Comparison of ENCODE assay signal across 15 cellular contexts in the genomic region with DNA sequence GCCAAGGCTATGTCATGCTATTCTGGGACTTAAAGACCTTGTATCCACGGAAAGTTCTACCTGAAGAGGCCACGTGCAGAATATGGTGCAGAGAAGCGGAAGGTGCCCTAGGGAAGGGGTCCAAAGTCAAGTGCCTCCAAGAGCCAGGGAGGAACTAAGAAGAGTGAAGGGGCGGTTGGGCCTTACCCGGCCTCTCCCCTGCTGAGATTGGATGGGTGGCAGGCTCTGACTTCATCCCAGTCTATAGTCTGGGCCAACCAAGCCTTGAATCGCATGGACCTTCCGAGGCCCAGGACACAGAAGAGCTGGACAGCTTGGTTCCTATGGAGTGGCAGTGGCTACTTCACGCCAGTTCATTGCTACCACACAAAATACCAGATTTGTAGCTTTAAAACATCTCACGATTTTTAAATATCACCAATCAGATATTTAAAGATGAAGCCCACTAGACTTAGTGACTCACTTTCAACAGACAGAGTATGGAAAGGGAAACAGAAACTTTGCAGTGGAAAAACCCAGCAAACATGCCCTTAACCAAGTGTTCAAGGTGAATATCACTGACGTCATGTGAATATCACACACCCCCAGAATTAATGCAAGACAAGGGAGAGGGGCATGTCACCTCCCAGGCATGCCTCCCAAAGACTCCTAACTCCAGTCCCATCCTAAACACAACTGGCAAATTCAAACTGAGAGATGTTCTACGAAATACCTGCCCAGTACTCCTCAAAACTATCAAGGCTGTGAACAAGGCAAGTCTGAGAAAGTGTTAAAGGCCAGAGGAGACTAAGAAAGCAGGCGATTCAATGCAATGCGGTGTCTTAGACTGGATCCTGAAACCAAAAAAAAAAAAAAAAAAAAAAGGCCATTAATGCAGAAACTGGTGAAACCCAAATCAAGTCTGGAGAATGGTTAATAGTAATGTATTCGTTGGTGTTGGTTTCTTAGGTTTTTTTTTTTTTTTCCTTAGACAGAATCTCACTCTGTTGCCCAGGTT. TPM values are rescaled to one million over a fixed set of nuclear protein-coding genes. Genes with fewer than 3 reads are reported as not detected.
DNase-seq lines count a peak whose midpoint lies in the region; ATAC-seq and TF ChIP-seq lines count a peak whose summit lies in the region.
"Had no signal": no experiment of that assay in that cellular context is flagged by ENCODE, and none has a peak within 500 bp of the region (broad histone marks: within the 10 kb centered on the region; RNA-seq: fewer than 3 reads in every experiment).

No MANE protein-coding gene starts in this region.

- H3K27ac ChIP-seq in gastrocnemius medialis (peak overlapping the region in 3 of 4 donors; percentile 17 to 94 (median 78)), OCI-LY7 (ENCODE audit: low read depth, low read length, poor library complexity, severe bottlenecking) (no peak overlapping the region), H9 (ENCODE audit: insufficient read length, low read depth, low read length) (no peak overlapping the region)
- H3K27ac ChIP-seq: brain microvascular endothelial cell, parathyroid adenoma had no signal

- peaks cover 22 to 32% of the 10 kb centered on the region in 2 donors for H3K4me1 ChIP-seq in gastrocnemius medialis
- no peaks in the 10 kb centered on the region for H3K4me1 ChIP-seq in OCI-LY7 (ENCODE audit: insufficient read depth, low read length, poor library complexity, severe bottlenecking)
- H3K4me1 ChIP-seq in H9 (ENCODE audit: insufficient read depth, low read length), result no peaks in the 10 kb centered on the region
- H3K4me1 ChIP-seq: parathyroid adenoma had no signal

- POLR2A ChIA-PET in OCI-LY7 (lab: Charles Lee), result no interaction called here

- H3K79me1 ChIP-seq in H9 (ENCODE audit: insufficient read depth, low read depth, low read length, poor library complexity, severe bottlenecking), result no peaks in the 10 kb centered on the region

- H3K18ac ChIP-seq in H9 (ENCODE audit: insufficient read length, low read depth, low read length), result no peak overlapping the region

- H3K56ac ChIP-seq in H9 (ENCODE audit: insufficient read length, low read depth, low read length), result no peak overlapping the region

- peak overlapping the region; percentile 88 for H3K27ac Mint-ChIP-seq in activated CD8-positive, alpha-beta memory T cell treated with anti-CD3 and anti-CD28 coated beads, Interleukin-2, amount 10 ng/mL, durations not matched to agents 7 days and 5 days
- H3K27ac Mint-ChIP-seq in T-helper 17 cell (peak overlapping the region; percentile 68), H9 (no peak overlapping the region)
- H3K27ac Mint-ChIP-seq: type B pancreatic cell had no signal

- no peaks in the 10 kb centered on the region for H3K23me2 ChIP-seq in H9 (ENCODE audit: insufficient read length, low read depth, low read length, poor library complexity, severe bottlenecking)

- H3K9me3 ChIP-seq in T-helper 17 cell (ENCODE audit: control insufficient read depth, low read length, poor library complexity, severe bottlenecking) (no peaks in the 10 kb centered on the region), gastrocnemius medialis (no peaks in the 10 kb centered on the region), OCI-LY7 (ENCODE audit: low read length) (no peaks in the 10 kb centered on the region), H9 (ENCODE audit: control insufficient read depth, low read depth, low read length) (no peaks in the 10 kb centered on the region)

- no peak overlapping the region for H4K8ac ChIP-seq in H9 (replicated peaks; ENCODE audit: insufficient read length, low read depth, low read length)

- H2BK20ac ChIP-seq in H9 (ENCODE audit: low read depth, low read length, poor library complexity, severe bottlenecking), result no peak overlapping the region

- H3K27me3 ChIP-seq in gastrocnemius medialis, result no peaks in the 10 kb centered on the region
- H3K27me3 ChIP-seq in H9 (ENCODE audit: insufficient read depth, low read length), result no peaks in the 10 kb centered on the region
- H3K27me3 ChIP-seq: brain microvascular endothelial cell had no signal

- no peak overlapping the region for H3K14ac ChIP-seq in H9 (ENCODE audit: insufficient read depth, low read length)

- no peaks in the 10 kb centered on the region for H3K9me3 Mint-ChIP-seq in activated CD8-positive, alpha-beta memory T cell treated with anti-CD3 and anti-CD28 coated beads, Interleukin-2, amount 10 ng/mL, durations not matched to agents 7 days and 5 days (ENCODE audit: low read depth)
- H3K9me3 Mint-ChIP-seq in H9, result no peaks in the 10 kb centered on the region
- H3K9me3 Mint-ChIP-seq: type B pancreatic cell had no signal

- H2BK12ac ChIP-seq in H9 (ENCODE audit: insufficient read length, low read depth, low read length), result no peak overlapping the region

- H3K4me1 Mint-ChIP-seq in activated CD8-positive, alpha-beta memory T cell treated with anti-CD3 and anti-CD28 coated beads, Interleukin-2, amount 10 ng/mL, durations not matched to agents 7 days and 5 days, result peaks cover 52% of the 10 kb centered on the region
- H3K4me1 Mint-ChIP-seq in T-helper 17 cell (peaks cover 13% of the 10 kb centered on the region), H9 (no peaks in the 10 kb centered on the region)

- H3K4me3 Mint-ChIP-seq in activated CD8-positive, alpha-beta memory T cell treated with anti-CD3 and anti-CD28 coated beads, Interleukin-2, amount 10 ng/mL, durations not matched to agents 7 days and 5 days, result no peak overlapping the region
- H3K4me3 Mint-ChIP-seq in T-helper 17 cell (no peak overlapping the region), H9 (no peak overlapping the region)
- H3K4me3 Mint-ChIP-seq: type B pancreatic cell had no signal

- H3K9me2 ChIP-seq in OCI-LY7 (ENCODE audit: insufficient read depth, low read length), result no peaks in the 10 kb centered on the region

- DNase-seq in activated CD8-positive, alpha-beta memory T cell treated with anti-CD3 and anti-CD28 coated beads, Interleukin-2, amount 10 ng/mL, durations not matched to agents 7 days and 5 days, result no peak
- no peak for DNase-seq in activated CD8-positive, alpha-beta memory T cell treated with anti-CD3 and anti-CD28 coated beads, Interleukin-2, amount 50 U/mL, for 48 hours
- DNase-seq in T-helper 17 cell (no peak), gastrocnemius medialis (no peak), OCI-LY7 (ENCODE audit: low spot score) (no peak), H9 (no peak)
- DNase-seq: ACHN; activated CD4-positive, CD25-positive, alpha-beta regulatory T cell; brain microvascular endothelial cell; GDM1; NCI-H2171 had no signal

- H3K9ac ChIP-seq in H9 (ENCODE audit: extremely low read depth, insufficient read length, low read length), result no peak overlapping the region
- H3K9ac ChIP-seq: parathyroid adenoma had no signal

- intact Hi-C loops in gastrocnemius medialis (cut with DNase I; ENCODE audit: low total_unique reads), result no loop called here
- intact Hi-C loops in OCI-LY7 (cut with micrococcal nuclease; ENCODE audit: unreplicated experiment), result no loop called here

- no peak for TF ChIP-seq POLR2A in gastrocnemius medialis (IDR thresholded peaks at IDR 0.05)

- H2AK5ac ChIP-seq in H9 (ENCODE audit: insufficient read length, low read length), result no peak overlapping the region

- no peak overlapping the region for H4K5ac ChIP-seq in H9 (ENCODE audit: insufficient read length, low read depth, low read length)

- no peaks in the 10 kb centered on the region for H4K20me1 ChIP-seq in OCI-LY7 (ENCODE audit: insufficient read depth, low read length)
- H4K20me1 ChIP-seq in H9 (ENCODE audit: control insufficient read depth, insufficient read depth, insufficient read length), result no peaks in the 10 kb centered on the region

- H3K4ac ChIP-seq in H9 (ENCODE audit: low read depth, low read length), result no peak overlapping the region

- H3K23ac ChIP-seq in H9 (ENCODE audit: insufficient read length, low read depth, low read length), result no peak overlapping the region

- no peak for TF ChIP-seq CTCF in gastrocnemius medialis (IDR thresholded peaks at IDR 0.05 in 4 of 5, conservative IDR thresholded peaks at IDR 0.05 in 1 of 5)
- TF ChIP-seq CTCF in OCI-LY7 (conservative IDR thresholded peaks at IDR 0.05; ENCODE audit: low read length), result no peak
- TF ChIP-seq CTCF in H9 (conservative IDR thresholded peaks at IDR 0.05), result no peak

- H3K79me2 ChIP-seq in OCI-LY7 (ENCODE audit: insufficient read depth, low read depth, low read length) (no peaks in the 10 kb centered on the region), H9 (ENCODE audit: insufficient read depth, low read length) (no peaks in the 10 kb centered on the region)
- H3K79me2 ChIP-seq: parathyroid adenoma had no signal

- no peak overlapping the region for H4K91ac ChIP-seq in H9 (ENCODE audit: insufficient read length, low read depth, low read length)

- H3K4me3 ChIP-seq in gastrocnemius medialis, result no peak overlapping the region
- no peak overlapping the region for H3K4me3 ChIP-seq in OCI-LY7 (ENCODE audit: low read depth, low read length, poor library complexity, severe bottlenecking)

- no peak overlapping the region for H2AFZ ChIP-seq in OCI-LY7 (ENCODE audit: low read length)
- no peak overlapping the region for H2AFZ ChIP-seq in H9 (ENCODE audit: low read length)
- H2AFZ ChIP-seq: parathyroid adenoma had no signal

- no peaks in the 10 kb centered on the region for H3K27me3 Mint-ChIP-seq in activated CD8-positive, alpha-beta memory T cell treated with anti-CD3 and anti-CD28 coated beads, Interleukin-2, amount 10 ng/mL, durations not matched to agents 7 days and 5 days
- H3K27me3 Mint-ChIP-seq in T-helper 17 cell (no peaks in the 10 kb centered on the region), H9 (ENCODE audit: low read depth) (no peaks in the 10 kb centered on the region)
- H3K27me3 Mint-ChIP-seq: type B pancreatic cell had no signal

- H3K4me2 ChIP-seq in OCI-LY7 (ENCODE audit: low read length) (no peak overlapping the region), H9 (ENCODE audit: insufficient read depth, insufficient read length, low read length) (no peak overlapping the region)

- in situ Hi-C loops in gastrocnemius medialis (cut with MboI; ENCODE audit: low sequenced_read_pairs in 4 of 4), result loop anchor here in 1 of 4 donors (25.0 kb wide), 1 partner anchor 493 kb away; a partner anchor contains a TSS

- no peak overlapping the region for H2BK15ac ChIP-seq in H9 (ENCODE audit: low read depth, low read length)

- CTCF ChIA-PET in activated CD8-positive, alpha-beta memory T cell treated with anti-CD3 and anti-CD28 coated beads, Interleukin-2, amount 10 ng/mL, durations not matched to agents 7 days and 5 days (lab: Charles Lee), result interaction anchor here (0.8 to 6.8 kb wide), 8 partner anchors 8 to 99 kb away, joined by 3 to 40 read pairs (median 4); a partner anchor contains a TSS
- CTCF ChIA-PET in OCI-LY7 (lab: Charles Lee; ENCODE audit: unreplicated experiment), result no interaction called here

- peak; percentile 85 for ATAC-seq in activated CD8-positive, alpha-beta memory T cell treated with anti-CD3 and anti-CD28 coated beads, Interleukin-2, amount 10 ng/mL, durations not matched to agents 7 days and 5 days
- ATAC-seq in GM21723 (IDR thresholded peaks at IDR 0.05; ENCODE audit: unreplicated experiment), result peak; percentile 74
- ATAC-seq in T-helper 17 cell, result peak; percentile 59
- no peak for ATAC-seq in gastrocnemius medialis
- no peak for ATAC-seq in HG02973 (IDR thresholded peaks at IDR 0.05; ENCODE audit: unreplicated experiment)

- H2BK120ac ChIP-seq in H9 (ENCODE audit: low read depth, low read length, poor library complexity, severe bottlenecking), result no peak overlapping the region

- H3K36me3 Mint-ChIP-seq in activated CD8-positive, alpha-beta memory T cell treated with anti-CD3 and anti-CD28 coated beads, Interleukin-2, amount 10 ng/mL, durations not matched to agents 7 days and 5 days, result peaks cover 31% of the 10 kb centered on the region
- no peaks in the 10 kb centered on the region for H3K36me3 Mint-ChIP-seq in T-helper 17 cell (ENCODE audit: low read depth)
- H3K36me3 Mint-ChIP-seq in H9 (ENCODE audit: insufficient read depth in 1 of 3, low read depth in 3 of 3), result peaks cover 0 to 2% (median 0%) of the 10 kb centered on the region in 3 experiments; a peak in 2 of 7 replicates
- H3K36me3 Mint-ChIP-seq: type B pancreatic cell had no signal

- WGBS in H9 (ENCODE audit: extremely low coverage, insufficient read length, low lambda C conversion rate), result no CpG with 5 or more reads among the region's 14 CpGs

- no peak overlapping the region for H3T11ph ChIP-seq in H9 (ENCODE audit: low read length)

- no peak overlapping the region for H2BK5ac ChIP-seq in H9 (ENCODE audit: insufficient read length, low read length)

- BruUV-seq in OCI-LY7 (replicated peaks; lab: Mats Ljungman, UMichigan), result no TSS peak

- H3K36me3 ChIP-seq in gastrocnemius medialis (peaks cover 0 to 39% of the 10 kb centered on the region in 2 donors), OCI-LY7 (ENCODE audit: insufficient read depth, low read length) (peaks cover 17% of the 10 kb centered on the region; the same call in 1 of the 2 replicates)

RNA-seq across cellular contexts. Expression of a gene that starts 10.2 kb away (rescaled TPM):
- 10 to 100 TPM; 43.6 to 44.1 TPM for total RNA-seq in activated CD8-positive, alpha-beta memory T cell treated with anti-CD3 and anti-CD28 coated beads, Interleukin-2, amount 10 ng/mL, durations not matched to agents 7 days and 5 days
- total RNA-seq in T-helper 17 cell (10 to 100 TPM; 16.6 to 18.6 TPM), gastrocnemius medialis (100 to 1,000 TPM in 1 of 4 donors, 10 to 100 TPM in 3; 54.4 to 142 (median 69.8) TPM), OCI-LY7 (2022) (17.0 and 20.6 TPM in 2 replicates), H9 (2021) (17.2 and 17.5 TPM in 2 replicates)
- 11.9 and 12.5 TPM in 2 replicates for total RNA-seq in OCI-LY7 (2014; rRNA removed; shearing (Covaris generic))

RNA-seq across cellular contexts. Expression of a gene that starts 39.6 kb away (rescaled TPM):
- 10 to 100 TPM; 42.4 to 64.1 TPM for total RNA-seq in activated CD8-positive, alpha-beta memory T cell treated with anti-CD3 and anti-CD28 coated beads, Interleukin-2, amount 10 ng/mL, durations not matched to agents 7 days and 5 days
- total RNA-seq in T-helper 17 cell (10 to 100 TPM; 13.5 to 20.7 TPM), gastrocnemius medialis (100 to 1,000 TPM in 3 of 4 donors, 10 to 100 TPM in 1; 69.1 to 164 (median 135) TPM), OCI-LY7 (2022) (4.5 and 5.0 TPM in 2 replicates), H9 (2021) (4.9 and 5.0 TPM in 2 replicates)
- 7.0 TPM in 2 replicates for total RNA-seq in OCI-LY7 (2014; rRNA removed; shearing (Covaris generic))

Comparison
In these comparisons a context has a peak if more than half of its experiments do, and no peak if none do; other contexts are left out.
1. ATAC-seq: peak in activated CD8-positive, alpha-beta memory T cell treated with anti-CD3 and anti-CD28 coated beads, Interleukin-2, amount 10 ng/mL, durations not matched to agents 7 days and 5 days (single experiment), GM21723 (single experiment) and T-helper 17 cell (single experiment); none in gastrocnemius medialis (0 of 2) and HG02973 (single experiment).
2. H3K27ac Mint-ChIP-seq: peak in activated CD8-positive, alpha-beta memory T cell treated with anti-CD3 and anti-CD28 coated beads, Interleukin-2, amount 10 ng/mL, durations not matched to agents 7 days and 5 days (single experiment) and T-helper 17 cell (single experiment); none in H9 (0 of 3).
3. H3K27ac ChIP-seq: peak in gastrocnemius medialis (3 of 4); none in OCI-LY7 (single experiment) and H9 (single experiment).